Comparison of ENCODE assay signal across 16 cellular contexts in genomic region chr13:94609196-94609595, GRCh38.
"Had no signal": no experiment of that assay in that cellular context is flagged by ENCODE, and none has a peak within 500 bp of the region (broad histone marks: within the 10 kb centered on the region; RNA-seq: fewer than 3 reads in every experiment).

No MANE protein-coding gene starts in this region.

- H3K27ac ChIP-seq: VCaP had no signal

- H3K4me1 ChIP-seq: tibial nerve had no signal

- H3K9me3 ChIP-seq: tibial nerve had no signal

- H3K4me3 ChIP-seq: tibial nerve had no signal

- DNase-seq: activated CD4-positive, alpha-beta memory T cell treated with anti-CD3 and anti-CD28 coated beads, Interleukin-2, amount 10 ng/mL, durations not matched to agents 7 days and 5 days; activated CD4-positive, alpha-beta T cell treated with anti-CD3 and anti-CD28 coated beads, Interleukin-2, amount 10 ng/mL, durations not matched to agents 24 days and 14 days; activated effector memory CD4-positive, alpha-beta T cell treated with anti-CD3 and anti-CD28 coated beads, Interleukin-2, amount 50 U/mL, for 16 hours; activated naive CD4-positive, alpha-beta T cell treated with anti-CD3 and anti-CD28 coated beads, Interleukin-2, amount 10 ng/mL, durations not matched to agents 7 days and 5 days; aorta; dermis blood vessel endothelial cell; effector memory CD4-positive, alpha-beta T cell; foreskin melanocyte; naive thymus-derived CD4-positive, alpha-beta T cell; retina; stimulated activated CD4-positive, alpha-beta T cell treated with anti-CD3 and anti-CD28 coated beads, Interleukin-4, amount 100 ng/mL, for 4 hours; stimulated activated naive CD8-positive, alpha-beta T cell treated with anti-CD3 and anti-CD28 coated beads, Interleukin-15, Interleukin-2, amounts not matched to agents 100 U/mL and 50 U/mL, for 24 hours had no signal

- H3K27me3 ChIP-seq: tibial nerve had no signal

- ATAC-seq: activated CD4-positive, CD25-positive, alpha-beta regulatory T cell treated with anti-CD3 and anti-CD28 coated beads, Interleukin-2, amount 50 U/mL, for 24 hours; esophagus mucosa; naive thymus-derived CD4-positive, alpha-beta T cell; stimulated activated naive CD8-positive, alpha-beta T cell treated with anti-CD3 and anti-CD28 coated beads, Interleukin-15, Interleukin-2, amounts not matched to agents 100 U/mL and 50 U/mL, for 24 hours had no signal
